In genomic region chr3:135558906-135559305, GRCh38 we compare ENCODE assay signal across 16 cellular contexts.
"Had no signal": no experiment of that assay in that cellular context is flagged by ENCODE, and none has a peak within 500 bp of the region (broad histone marks: within the 10 kb centered on the region; RNA-seq: fewer than 3 reads in every experiment).

No MANE protein-coding gene starts in this region.

- DNase-seq: colonic mucosa; dermis blood vessel endothelial cell; foreskin fibroblast; mesendoderm; naive B cell; nephron progenitor cell; psoas muscle; right lobe of liver; small intestine; stimulated activated CD4-positive, alpha-beta T cell treated with anti-CD3 and anti-CD28 coated beads, Interleukin-2, amount 100 ng/mL, for 48 hours; stimulated activated naive CD4-positive, alpha-beta T cell treated with Interleukin-2 at 50 U/mL for 16 hours; thyroid gland; upper lobe of left lung; uterus had no signal

- ATAC-seq: psoas muscle, right lobe of liver had no signal

- H3K4me3 ChIP-seq: colonic mucosa, psoas muscle, right lobe of liver, suprapubic skin, thyroid gland, upper lobe of left lung, uterus had no signal

- FAIRE-seq: endothelial cell of umbilical vein, small intestine had no signal
